In genomic region chr16:11022002-11022401, GRCh38 we compare ENCODE assay signal across 14 cellular contexts.
DNase-seq lines count a peak whose midpoint lies in the region; ATAC-seq and TF ChIP-seq lines count a peak whose summit lies in the region.
"Had no signal": no experiment of that assay in that cellular context is flagged by ENCODE, and none has a peak within 500 bp of the region (broad histone marks: within the 10 kb centered on the region; RNA-seq: fewer than 3 reads in every experiment).

No MANE protein-coding gene starts in this region.

- H2AFZ ChIP-seq in mesenchymal stem cell (ENCODE audit: low read depth, low read length) = no peak overlapping the region

- peaks cover 19% of the 10 kb centered on the region for H3K9me3 ChIP-seq in mesenchymal stem cell (ENCODE audit: control insufficient read depth, low read length)
- H3K9me3 ChIP-seq: A549, BE2C had no signal

- H3K27me3 Mint-ChIP-seq in activated naive CD8-positive, alpha-beta T cell = no peaks in the 10 kb centered on the region
- H3K27me3 Mint-ChIP-seq in activated naive CD8-positive, alpha-beta T cell treated with anti-CD3 and anti-CD28 coated beads for 36 hours = no peaks in the 10 kb centered on the region
- H3K27me3 Mint-ChIP-seq in WTC11 (ENCODE audit: low read depth) = no peaks in the 10 kb centered on the region
- H3K27me3 Mint-ChIP-seq in chondrocyte (ENCODE audit: low read depth) = no peaks in the 10 kb centered on the region
- H3K27me3 Mint-ChIP-seq: CD4-positive, alpha-beta memory T cell had no signal

- POLR2A ChIA-PET in WTC11 (lab: Charles Lee) = no interaction called here

- H3K4me2 ChIP-seq in mesenchymal stem cell (ENCODE audit: low read length, poor library complexity, severe bottlenecking) = no peak overlapping the region
- H3K4me2 ChIP-seq: A549 had no signal

- no peak overlapping the region for H4K91ac ChIP-seq in mesenchymal stem cell (ENCODE audit: low read length)

- no peak overlapping the region for H3K4me3 ChIP-seq in mesenchymal stem cell (ENCODE audit: insufficient read depth in 1 of 2, low read depth in 1 of 2, low read length in 2 of 2)
- H3K4me3 ChIP-seq: A549, GM12878, HAP-1 had no signal

- H3K4ac ChIP-seq in mesenchymal stem cell (ENCODE audit: low read depth in 1 of 2, low read length in 2 of 2) = no peak overlapping the region

- H2BK120ac ChIP-seq in mesenchymal stem cell (ENCODE audit: low read depth, low read length) = no peak overlapping the region

- 95% methylated on average over 3 of the region's 3 CpGs for WGBS in mesenchymal stem cell

- TF ChIP-seq CTCF in WTC11 (IDR thresholded peaks at IDR 0.05) (no peak), chondrocyte (IDR thresholded peaks at IDR 0.05) (no peak)

- no peaks in the 10 kb centered on the region for H3K27me3 ChIP-seq in mesenchymal stem cell (ENCODE audit: control insufficient read depth in 1 of 2, insufficient read depth in 1 of 2, low read length in 2 of 2)
- H3K27me3 ChIP-seq: BE2C had no signal

- H4K8ac ChIP-seq in mesenchymal stem cell (ENCODE audit: low read length) = peak overlapping the region; percentile 54

- H3K27ac ChIP-seq in mesenchymal stem cell (ENCODE audit: low read length, poor library complexity, severe bottlenecking) = no peak overlapping the region
- H3K27ac ChIP-seq: A549, C4-2B had no signal

- peak overlapping the region; percentile 58 for H3K27ac Mint-ChIP-seq in activated naive CD8-positive, alpha-beta T cell
- no peak overlapping the region for H3K27ac Mint-ChIP-seq in activated naive CD8-positive, alpha-beta T cell treated with anti-CD3 and anti-CD28 coated beads for 36 hours
- H3K27ac Mint-ChIP-seq in WTC11 (no peak overlapping the region), chondrocyte (ENCODE audit: unreplicated experiment) (no peak overlapping the region)

- no peak overlapping the region for H2BK12ac ChIP-seq in mesenchymal stem cell (ENCODE audit: low read length in 2 of 2)

- peaks cover 5% of the 10 kb centered on the region for H3K79me1 ChIP-seq in mesenchymal stem cell (replicated peaks; ENCODE audit: low read length, poor library complexity, severe bottlenecking)

- H3K4me1 ChIP-seq in mesenchymal stem cell (ENCODE audit: control insufficient read depth, insufficient read depth, low read depth, low read length) = peaks cover 3% of the 10 kb centered on the region
- H3K4me1 ChIP-seq: BE2C, HAP-1 had no signal

- H3K14ac ChIP-seq in mesenchymal stem cell (ENCODE audit: low read length in 2 of 2) = no peak overlapping the region

- no peak overlapping the region for H3K4me3 Mint-ChIP-seq in activated naive CD8-positive, alpha-beta T cell
- H3K4me3 Mint-ChIP-seq in activated naive CD8-positive, alpha-beta T cell treated with anti-CD3 and anti-CD28 coated beads for 36 hours = no peak overlapping the region
- H3K4me3 Mint-ChIP-seq in WTC11 = no peak overlapping the region
- H3K4me3 Mint-ChIP-seq in chondrocyte (ENCODE audit: unreplicated experiment) = no peak overlapping the region
- H3K4me3 Mint-ChIP-seq: CD4-positive, alpha-beta memory T cell had no signal

- ATAC-seq in WTC11 (peak; percentile 50), HG02970 (IDR thresholded peaks at IDR 0.05; ENCODE audit: low FRiP score, unreplicated experiment) (no peak)
- ATAC-seq: A549, GM12878 had no signal

- peaks cover 5% of the 10 kb centered on the region for H3K9me3 Mint-ChIP-seq in activated naive CD8-positive, alpha-beta T cell (ENCODE audit: low read depth)
- H3K9me3 Mint-ChIP-seq in activated naive CD8-positive, alpha-beta T cell treated with anti-CD3 and anti-CD28 coated beads for 36 hours = peaks cover 20% of the 10 kb centered on the region
- H3K9me3 Mint-ChIP-seq in WTC11 (peaks cover 11% of the 10 kb centered on the region), chondrocyte (ENCODE audit: low read depth) (peaks cover 14% of the 10 kb centered on the region)

- H3K18ac ChIP-seq in mesenchymal stem cell (ENCODE audit: low read depth in 1 of 2, low read length in 2 of 2) = no peak overlapping the region

- no peak overlapping the region for H2AK5ac ChIP-seq in mesenchymal stem cell (ENCODE audit: low read length, severe bottlenecking)

- H2BK15ac ChIP-seq in mesenchymal stem cell (ENCODE audit: low read depth, poor library complexity, severe bottlenecking) = no peak overlapping the region

- CTCF ChIA-PET in WTC11 (lab: Charles Lee) = no interaction called here

- H2BK5ac ChIP-seq in mesenchymal stem cell (ENCODE audit: low read depth, low read length, poor library complexity, severe bottlenecking) = no peak overlapping the region

- peaks cover 29 to 30% of the 10 kb centered on the region in 2 experiments for H3K36me3 ChIP-seq in mesenchymal stem cell (ENCODE audit: control insufficient read depth in 1 of 2, insufficient read depth in 2 of 2, low read depth in 1 of 2, low read length in 2 of 2)

- peaks cover 7% of the 10 kb centered on the region for H3K4me1 Mint-ChIP-seq in activated naive CD8-positive, alpha-beta T cell (ENCODE audit: low read depth)
- H3K4me1 Mint-ChIP-seq in activated naive CD8-positive, alpha-beta T cell treated with anti-CD3 and anti-CD28 coated beads for 36 hours = peaks cover 5% of the 10 kb centered on the region
- H3K4me1 Mint-ChIP-seq in WTC11 (0 out of 2 replicates have a peak, but pooled peaks cover 3% of the 10 kb centered on the region), chondrocyte (ENCODE audit: low read depth) (peaks cover 3% of the 10 kb centered on the region)
- H3K4me1 Mint-ChIP-seq: CD4-positive, alpha-beta memory T cell had no signal

- no peak for DNase-seq in activated naive CD8-positive, alpha-beta T cell treated with anti-CD3 and anti-CD28 coated beads for 36 hours
- no peak for DNase-seq in WTC11 (ENCODE audit: low spot score)
- DNase-seq in mesenchymal stem cell = no peak
- no peak for DNase-seq in chondrocyte (ENCODE audit: low spot score)
- DNase-seq in putamen (ENCODE audit: low spot score) = no peak
- DNase-seq: BE2C; CD4-positive, alpha-beta memory T cell; DMS79 had no signal

- peaks cover 50% of the 10 kb centered on the region for H3K36me3 Mint-ChIP-seq in activated naive CD8-positive, alpha-beta T cell
- peaks cover 58% of the 10 kb centered on the region for H3K36me3 Mint-ChIP-seq in activated naive CD8-positive, alpha-beta T cell treated with anti-CD3 and anti-CD28 coated beads for 36 hours
- H3K36me3 Mint-ChIP-seq in WTC11 (peaks cover 13% of the 10 kb centered on the region), chondrocyte (ENCODE audit: low read depth) (peaks cover 49% of the 10 kb centered on the region)

- H3K23ac ChIP-seq in mesenchymal stem cell (ENCODE audit: low read length in 2 of 2) = no peak overlapping the region

- no peak overlapping the region for H3K9ac ChIP-seq in mesenchymal stem cell (ENCODE audit: low read length)

TF ChIP-seq in WTC11, 78 proteins besides CTCF, POLR2A, EP300 and RAD21 (continues in another document):
- no peak for TF ChIP-seq IRF1 (CRISPR knock-in tag; IDR thresholded peaks at IDR 0.05)
- TF ChIP-seq HMGXB4 (CRISPR knock-in tag; IDR thresholded peaks at IDR 0.05) = no peak
- no peak for TF ChIP-seq AFF4 (CRISPR knock-in tag; IDR thresholded peaks at IDR 0.05; ENCODE audit: borderline replicate concordance)
- TF ChIP-seq MAX (CRISPR knock-in tag; IDR thresholded peaks at IDR 0.05) = no peak
- TF ChIP-seq CBFB (CRISPR knock-in tag; IDR thresholded peaks at IDR 0.05; ENCODE audit: low read depth) = no peak
